Comparison of ENCODE assay signal across 32 cellular contexts in genomic region chr14:104194016-104194415, GRCh38. TPM values are rescaled to one million over a fixed set of nuclear protein-coding genes. Genes with fewer than 3 reads are reported as not detected.
"Had no signal": no experiment of that assay in that cellular context is flagged by ENCODE, and none has a peak within 500 bp of the region (broad histone marks: within the 10 kb centered on the region; RNA-seq: fewer than 3 reads in every experiment).

No MANE protein-coding gene starts in this region.

- H3K27ac ChIP-seq: body of pancreas, coronary artery, dorsolateral prefrontal cortex, epithelial cell of prostate, esophagus squamous epithelium, gastroesophageal sphincter, VCaP had no signal

- DNase-seq: activated B cell treated with CpG ODN at 0.5 μM for 24 hours; activated CD4-positive, alpha-beta T cell treated with anti-CD3 and anti-CD28 coated beads for 48 hours; activated CD4-positive, alpha-beta T cell treated with anti-CD3 and anti-CD28 coated beads, Interleukin-2, amount 50 U/mL, for 1 hour; activated CD4-positive, alpha-beta T cell treated with anti-CD3 and anti-CD28 coated beads, Interleukin-2, amount 50 U/mL, for 48 hours; activated CD8-positive, alpha-beta memory T cell treated with anti-CD3 and anti-CD28 coated beads for 24 hours; activated CD8-positive, alpha-beta T cell treated with anti-CD3 and anti-CD28 coated beads for 36 hours; activated effector memory CD4-positive, alpha-beta T cell treated with Interleukin-2 at 50 U/mL for 16 hours; activated gamma-delta T cell treated with Interleukin-2 at 50 U/mL for 16 hours; activated naive CD4-positive, alpha-beta T cell treated with anti-CD3 and anti-CD28 coated beads, Interleukin-2, amount 50 U/mL, for 16 hours; activated naive CD4-positive, alpha-beta T cell treated with Interleukin-2 at 50 U/mL for 16 hours; activated T-cell treated with anti-CD3 and anti-CD28 coated beads, Interleukin-2, amount 50 U/mL, for 4 hours; amniotic stem cell; anterior cingulate cortex; body of pancreas; caudate nucleus; cerebellar nuclear complex; dorsolateral prefrontal cortex; effector memory CD8-positive, alpha-beta T cell; esophagus squamous epithelium; foreskin melanocyte; head of caudate nucleus; T-helper 2 cell had no signal

- H3K27me3 Mint-ChIP-seq: activated B cell treated with CpG ODN at 0.5 μM for 24 hours; activated naive CD8-positive, alpha-beta T cell; dendritic cell treated with granulocyte-macrophage colony-stimulating factor and Interleukin-4, amounts not matched to agents 40 ng/mL and 50 ng/mL, for 4 days had no signal

- H3K9me3 ChIP-seq: body of pancreas, esophagus squamous epithelium, gastroesophageal sphincter had no signal

- H3K36me3 ChIP-seq: esophagus squamous epithelium, gastroesophageal sphincter had no signal

- H3K36me3 Mint-ChIP-seq: activated naive CD8-positive, alpha-beta T cell had no signal

- FAIRE-seq: endometrium, endothelial cell of umbilical vein had no signal

- H3K4me1 ChIP-seq: body of pancreas, gastroesophageal sphincter had no signal

- H3K27me3 ChIP-seq: body of pancreas had no signal

- H3K4me3 ChIP-seq: body of pancreas, coronary artery, dorsolateral prefrontal cortex, esophagus squamous epithelium, gastroesophageal sphincter had no signal

- ATAC-seq: activated CD4-positive, CD25-positive, alpha-beta regulatory T cell treated with anti-CD3 and anti-CD28 coated beads, Interleukin-2, amount 50 U/mL, for 24 hours; activated CD8-positive, alpha-beta T cell treated with anti-CD3 and anti-CD28 coated beads for 36 hours; activated T-cell treated with anti-CD3 and anti-CD28 coated beads, Interleukin-2, amount 50 U/mL, for 4 hours; activated T-helper 17 cell treated with anti-CD3 and anti-CD28 coated beads, Interleukin-2, amount 50 U/mL, for 72 hours; body of pancreas; effector memory CD8-positive, alpha-beta T cell; gastroesophageal sphincter had no signal

- H3K4me1 Mint-ChIP-seq: activated T-helper 17 cell treated with anti-CD3 and anti-CD28 coated beads, Interleukin-2, amount 50 U/mL, for 72 hours had no signal

- H3K9me3 Mint-ChIP-seq: activated B cell treated with CpG ODN at 0.5 μM for 24 hours; activated CD8-positive, alpha-beta T cell treated with anti-CD3 and anti-CD28 coated beads for 36 hours; activated T-cell treated with anti-CD3 and anti-CD28 coated beads, Interleukin-2, amount 50 U/mL, for 4 hours; activated T-helper 17 cell treated with anti-CD3 and anti-CD28 coated beads, Interleukin-2, amount 50 U/mL, for 72 hours; dendritic cell treated with granulocyte-macrophage colony-stimulating factor and Interleukin-4, amounts not matched to agents 40 ng/mL and 50 ng/mL, for 4 days; effector memory CD8-positive, alpha-beta T cell had no signal

- H3K27ac Mint-ChIP-seq: activated B cell treated with CpG ODN at 0.5 μM for 24 hours; activated CD8-positive, alpha-beta T cell treated with anti-CD3 and anti-CD28 coated beads for 36 hours; activated naive CD8-positive, alpha-beta T cell; activated T-helper 17 cell treated with anti-CD3 and anti-CD28 coated beads, Interleukin-2, amount 50 U/mL, for 72 hours; dendritic cell treated with granulocyte-macrophage colony-stimulating factor and Interleukin-4, amounts not matched to agents 40 ng/mL and 50 ng/mL, for 4 days; effector memory CD8-positive, alpha-beta T cell had no signal

- H3K4me3 Mint-ChIP-seq: activated B cell treated with CpG ODN at 0.5 μM for 24 hours; activated CD8-positive, alpha-beta T cell treated with anti-CD3 and anti-CD28 coated beads for 36 hours; activated naive CD8-positive, alpha-beta T cell; activated T-helper 17 cell treated with anti-CD3 and anti-CD28 coated beads, Interleukin-2, amount 50 U/mL, for 72 hours; dendritic cell treated with granulocyte-macrophage colony-stimulating factor and Interleukin-4, amounts not matched to agents 40 ng/mL and 50 ng/mL, for 4 days; effector memory CD8-positive, alpha-beta T cell had no signal

RNA-seq across cellular contexts. Expression of gene KIF26A, which starts 55.6 kb away (rescaled TPM):
- total RNA-seq: activated B cell treated with CpG ODN at 0.5 μM for 24 hours had no signal
